19 cellular contexts compared by ENCODE assay signal in genomic region chr9:21432640-21433425, GRCh38. TPM values are rescaled to one million over a fixed set of nuclear protein-coding genes. Genes with fewer than 3 reads are reported as not detected.
DNase-seq lines count a peak whose midpoint lies in the region; ATAC-seq, FAIRE-seq and TF ChIP-seq lines count a peak whose summit lies in the region.
"Had no signal": no experiment of that assay in that cellular context is flagged by ENCODE, and none has a peak within 500 bp of the region (broad histone marks: within the 10 kb centered on the region; RNA-seq: fewer than 3 reads in every experiment).

No MANE protein-coding gene starts in this region.

- no peaks in the 10 kb centered on the region for H4K20me1 ChIP-seq in endothelial cell of umbilical vein (replicated peaks; ENCODE audit: control insufficient read depth, extremely low read depth, insufficient read depth, low read length)

- H3K36me3 ChIP-seq in endothelial cell of umbilical vein (ENCODE audit: control insufficient read depth in 2 of 2, extremely low read depth in 1 of 2, insufficient read depth in 2 of 2, low read length in 2 of 2) = no peaks in the 10 kb centered on the region

- H3K9me3 ChIP-seq in endothelial cell of umbilical vein (replicated peaks; ENCODE audit: control insufficient read depth, insufficient read depth, low read length) = no peaks in the 10 kb centered on the region

- H3K4me1 ChIP-seq in endothelial cell of umbilical vein (ENCODE audit: control insufficient read depth, extremely low read depth, insufficient read depth, low read length) = no peaks in the 10 kb centered on the region

- H3K4me3 ChIP-seq in endothelial cell of umbilical vein (replicated peaks in 1 of 3; ENCODE audit: insufficient read depth in 1 of 3, low read depth in 1 of 3, low read length in 3 of 3) = no peak overlapping the region

- BruUV-seq in endothelial cell of umbilical vein (replicated peaks; lab: Mats Ljungman, UMichigan) = no TSS peak

- DNase-seq in endothelial cell of umbilical vein (ENCODE audit: low read depth, low spot score) (no peak), NCI-H748 (lab: John Stamatoyannopoulos, UW; ENCODE audit: unreplicated experiment) (no peak), GDM1 (lab: John Stamatoyannopoulos, UW) (no peak), dedifferentiated amniotic fluid mesenchymal stem cell (ENCODE audit: extremely low spot score) (no peak)
- DNase-seq in activated T-cell treated with anti-CD3 and anti-CD28 coated beads, Interleukin-2, amount 50 U/mL, for 72 hours = no peak
- DNase-seq: activated naive CD4-positive, alpha-beta T cell; GF-D8; NCI-H1417; stimulated activated CD4-positive, alpha-beta T cell treated with anti-CD3 and anti-CD28 coated beads, Interleukin-2, amount 100 ng/mL, for 48 hours; stimulated activated naive CD8-positive, alpha-beta T cell treated with anti-CD3 and anti-CD28 coated beads, Interleukin-15, amount 100 ng/mL, for 72 hours; T-helper 1 cell had no signal

- no peak overlapping the region for H3K4me3 Mint-ChIP-seq in activated T-cell treated with anti-CD3 and anti-CD28 coated beads, Interleukin-2, amount 50 U/mL, for 72 hours
- H3K4me3 Mint-ChIP-seq: stimulated activated naive CD8-positive, alpha-beta T cell treated with anti-CD3 and anti-CD28 coated beads, Interleukin-15, amount 100 ng/mL, for 72 hours had no signal

- POLR2A ChIA-PET in endothelial cell of umbilical vein (lab: Charles Lee) = no interaction called here

- no peaks in the 10 kb centered on the region for H3K79me2 ChIP-seq in endothelial cell of umbilical vein (ENCODE audit: control insufficient read depth, insufficient read depth, low read length)

- intact Hi-C loops in endothelial cell of umbilical vein (cut with micrococcal nuclease) = no loop called here

- no peaks in the 10 kb centered on the region for H3K9me3 Mint-ChIP-seq in activated T-cell treated with anti-CD3 and anti-CD28 coated beads, Interleukin-2, amount 50 U/mL, for 72 hours
- H3K9me3 Mint-ChIP-seq: stimulated activated naive CD8-positive, alpha-beta T cell treated with anti-CD3 and anti-CD28 coated beads, Interleukin-15, amount 100 ng/mL, for 72 hours had no signal

- dilution Hi-C loops in endothelial cell of umbilical vein (cut with MboI; ENCODE audit: extremely low pct_ligation_motif_present, low sequenced_read_pairs) = no loop called here

- no peak overlapping the region for H3K27ac ChIP-seq in endothelial cell of umbilical vein (ENCODE audit: insufficient read depth, low read depth, low read length)
- H3K27ac ChIP-seq: epithelial cell of prostate had no signal

- H3K36me3 Mint-ChIP-seq in activated T-cell treated with anti-CD3 and anti-CD28 coated beads, Interleukin-2, amount 50 U/mL, for 72 hours (ENCODE audit: insufficient read depth in 2 of 2) = no peaks in the 10 kb centered on the region
- H3K36me3 Mint-ChIP-seq: CD14-positive monocyte had no signal

- H3K4me2 ChIP-seq in endothelial cell of umbilical vein (ENCODE audit: insufficient read depth, low read length) = no peak overlapping the region

- TF ChIP-seq CTCF in endothelial cell of umbilical vein (IDR thresholded peaks at IDR 0.05; ENCODE audit: extremely low read depth in 1 of 2, insufficient read depth in 1 of 2, low read depth in 1 of 2, low read length in 2 of 2) = no peak

- no peaks in the 10 kb centered on the region for H3K9me1 ChIP-seq in endothelial cell of umbilical vein (replicated peaks; ENCODE audit: control insufficient read depth, extremely low read depth, insufficient read depth, low read length)

- no peak overlapping the region for H3K9ac ChIP-seq in endothelial cell of umbilical vein (replicated peaks; ENCODE audit: extremely low read depth, insufficient read depth, low read length)

- no peak for TF ChIP-seq POLR2A in endothelial cell of umbilical vein (IDR thresholded peaks at IDR 0.05; ENCODE audit: low read depth, low read length)

- peak; percentile 58 for ATAC-seq in GM18870 (IDR thresholded peaks at IDR 0.05; ENCODE audit: unreplicated experiment)
- peak; percentile 60 for ATAC-seq in GM21619 (IDR thresholded peaks at IDR 0.05; ENCODE audit: unreplicated experiment)
- peak; percentile 54 for ATAC-seq in HG03135 (IDR thresholded peaks at IDR 0.05; ENCODE audit: unreplicated experiment)
- no peak for ATAC-seq in activated T-cell treated with anti-CD3 and anti-CD28 coated beads, Interleukin-2, amount 50 U/mL, for 72 hours (replicated peaks in 1 of 2)
- ATAC-seq: stimulated activated naive CD8-positive, alpha-beta T cell treated with anti-CD3 and anti-CD28 coated beads, Interleukin-15, amount 100 ng/mL, for 72 hours had no signal

- H3K4me1 Mint-ChIP-seq in activated T-cell treated with anti-CD3 and anti-CD28 coated beads, Interleukin-2, amount 50 U/mL, for 72 hours (ENCODE audit: low read depth) = no peaks in the 10 kb centered on the region
- H3K4me1 Mint-ChIP-seq: stimulated activated naive CD8-positive, alpha-beta T cell treated with anti-CD3 and anti-CD28 coated beads, Interleukin-15, amount 100 ng/mL, for 72 hours had no signal

- H3K27me3 Mint-ChIP-seq in activated T-cell treated with anti-CD3 and anti-CD28 coated beads, Interleukin-2, amount 50 U/mL, for 72 hours (ENCODE audit: low read depth) = peaks cover 32% of the 10 kb centered on the region

- CTCF ChIA-PET in endothelial cell of umbilical vein (lab: Charles Lee) = interaction anchor here (0.7 to 3.8 kb wide), 9 partner anchors 32 to 358 kb away, joined by 3 to 51 read pairs (median 3); no protein-coding TSS in a partner anchor

- peak; percentile 57 for FAIRE-seq in endothelial cell of umbilical vein (lab: Jason Lieb, UNC)
- FAIRE-seq: HTR-8/SVneo had no signal

- peaks cover 24 to 63% of the 10 kb centered on the region in 2 experiments for H3K27me3 ChIP-seq in endothelial cell of umbilical vein (ENCODE audit: control insufficient read depth in 2 of 2, insufficient read depth in 2 of 2, low read length in 2 of 2)

- H2AFZ ChIP-seq in endothelial cell of umbilical vein (ENCODE audit: low read depth, low read length) = no peak overlapping the region

- no peak overlapping the region for H3K27ac Mint-ChIP-seq in activated T-cell treated with anti-CD3 and anti-CD28 coated beads, Interleukin-2, amount 50 U/mL, for 72 hours
- H3K27ac Mint-ChIP-seq: CD14-positive monocyte; stimulated activated naive CD8-positive, alpha-beta T cell treated with anti-CD3 and anti-CD28 coated beads, Interleukin-15, amount 100 ng/mL, for 72 hours had no signal

TF ChIP-seq in endothelial cell of umbilical vein, 7 proteins besides CTCF, POLR2A, EP300 and RAD21 (continues in another document):
- no peak for TF ChIP-seq FOS (IDR thresholded peaks at IDR 0.05; ENCODE audit: borderline replicate concordance, insufficient read depth, low read length)
- no peak for TF ChIP-seq EZH2 (IDR thresholded peaks at IDR 0.05; ENCODE audit: borderline replicate concordance, low read depth, low read length, severe bottlenecking)
- no peak for TF ChIP-seq JUN (IDR thresholded peaks at IDR 0.05; ENCODE audit: borderline replicate concordance, insufficient read depth, insufficient read length, low read depth)
- no peak for TF ChIP-seq MYC (IDR thresholded peaks at IDR 0.05; ENCODE audit: low read depth, low read length)

RNA-seq across cellular contexts. Expression of gene IFNA1, which starts 7.4 kb away (rescaled TPM):
- total RNA-seq in endothelial cell of umbilical vein = not detected in 2 replicates
- polyA plus RNA-seq in endothelial cell of umbilical vein = not detected in 2 replicates
- polyA plus RNA-seq in endothelial cell of umbilical vein (2011; cell fraction: cytosol; rRNA removed) = not detected in 2 replicates
- polyA plus RNA-seq in endothelial cell of umbilical vein (2011; cell fraction: nucleus; rRNA removed) = not detected in 2 replicates
- polyA plus RNA-seq in endothelial cell of umbilical vein (2012) = not detected in 2 replicates
- polyA minus RNA-seq in endothelial cell of umbilical vein = not detected in 2 replicates
- not detected for polyA minus RNA-seq in endothelial cell of umbilical vein (2011; cell fraction: cytosol; rRNA and poly(A)+ RNA removed)
- not detected in 2 replicates for polyA minus RNA-seq in endothelial cell of umbilical vein (2011; cell fraction: nucleus; rRNA and poly(A)+ RNA removed)
- not detected for total RNA-seq in activated T-cell treated with anti-CD3 and anti-CD28 coated beads, Interleukin-2, amount 50 U/mL, for 72 hours
- total RNA-seq: lung microvascular endothelial cell, pulmonary artery endothelial cell had no signal
- polyA plus RNA-seq: CD14-positive monocyte had no signal

RNA-seq across cellular contexts. Expression of gene IFNA8, which starts 23.9 kb away (rescaled TPM):
- total RNA-seq in endothelial cell of umbilical vein = not detected in 2 replicates
- polyA plus RNA-seq in endothelial cell of umbilical vein = not detected in 2 replicates
- not detected in 2 replicates for polyA plus RNA-seq in endothelial cell of umbilical vein (2011; cell fraction: cytosol; rRNA removed)
- not detected in 2 replicates for polyA plus RNA-seq in endothelial cell of umbilical vein (2011; cell fraction: nucleus; rRNA removed)
- not detected in 2 replicates for polyA plus RNA-seq in endothelial cell of umbilical vein (2012)
- polyA minus RNA-seq in endothelial cell of umbilical vein = not detected in 2 replicates
- not detected for polyA minus RNA-seq in endothelial cell of umbilical vein (2011; cell fraction: cytosol; rRNA and poly(A)+ RNA removed)
- polyA minus RNA-seq in endothelial cell of umbilical vein (2011; cell fraction: nucleus; rRNA and poly(A)+ RNA removed) = not detected in 2 replicates
- total RNA-seq in activated T-cell treated with anti-CD3 and anti-CD28 coated beads, Interleukin-2, amount 50 U/mL, for 72 hours = not detected
- total RNA-seq: lung microvascular endothelial cell, pulmonary artery endothelial cell had no signal
- polyA plus RNA-seq: CD14-positive monocyte had no signal

RNA-seq across cellular contexts. Expression of gene IFNA2, which starts 47.6 kb away (rescaled TPM):
- total RNA-seq in endothelial cell of umbilical vein = not detected in 2 replicates
- not detected in 2 replicates for polyA plus RNA-seq in endothelial cell of umbilical vein
- not detected in 2 replicates for polyA plus RNA-seq in endothelial cell of umbilical vein (2011; cell fraction: cytosol; rRNA removed)
- not detected in 2 replicates for polyA plus RNA-seq in endothelial cell of umbilical vein (2011; cell fraction: nucleus; rRNA removed)
- not detected in 2 replicates for polyA plus RNA-seq in endothelial cell of umbilical vein (2012)
- not detected in 2 replicates for polyA minus RNA-seq in endothelial cell of umbilical vein
- polyA minus RNA-seq in endothelial cell of umbilical vein (2011; cell fraction: cytosol; rRNA and poly(A)+ RNA removed) = not detected
- not detected in 2 replicates for polyA minus RNA-seq in endothelial cell of umbilical vein (2011; cell fraction: nucleus; rRNA and poly(A)+ RNA removed)
- not detected for total RNA-seq in activated T-cell treated with anti-CD3 and anti-CD28 coated beads, Interleukin-2, amount 50 U/mL, for 72 hours
- total RNA-seq: lung microvascular endothelial cell, pulmonary artery endothelial cell had no signal
- polyA plus RNA-seq: CD14-positive monocyte had no signal

RNA-seq across cellular contexts. Expression of gene IFNE, which starts 49.3 kb away (rescaled TPM):
- 1.4 and 1.8 TPM in 2 replicates for total RNA-seq in endothelial cell of umbilical vein
- 0.11 and 0.22 TPM in 2 replicates for polyA plus RNA-seq in endothelial cell of umbilical vein
- polyA plus RNA-seq in endothelial cell of umbilical vein (2011; cell fraction: cytosol; rRNA removed) = 0.08 and 0.11 TPM in 2 replicates
- polyA plus RNA-seq in endothelial cell of umbilical vein (2011; cell fraction: nucleus; rRNA removed) = 3.6 and 4.7 TPM in 2 replicates
- polyA plus RNA-seq in endothelial cell of umbilical vein (2012) = 0.91 and 1.5 TPM in 2 replicates
- polyA minus RNA-seq in endothelial cell of umbilical vein = 0.57 and 0.90 TPM in 2 replicates
- polyA minus RNA-seq in endothelial cell of umbilical vein (2011; cell fraction: cytosol; rRNA and poly(A)+ RNA removed) = not detected
- 1.3 and 3.9 TPM in 2 replicates for polyA minus RNA-seq in endothelial cell of umbilical vein (2011; cell fraction: nucleus; rRNA and poly(A)+ RNA removed)
- not detected for total RNA-seq in activated T-cell treated with anti-CD3 and anti-CD28 coated beads, Interleukin-2, amount 50 U/mL, for 72 hours
- total RNA-seq: lung microvascular endothelial cell had no signal
- polyA plus RNA-seq: CD14-positive monocyte had no signal

Comparison
In these comparisons a context has a peak if more than half of its experiments do, and no peak if none do; other contexts are left out.
1. ATAC-seq: peak in GM18870 (single experiment), GM21619 (single experiment) and HG03135 (single experiment); none in activated T-cell treated with anti-CD3 and anti-CD28 coated beads, Interleukin-2, amount 50 U/mL, for 72 hours (0 of 2).